Comparison of ENCODE assay signal across 23 cellular contexts in genomic region chr10:13915710-13916109, GRCh38.
DNase-seq lines count a peak whose midpoint lies in the region; ATAC-seq, FAIRE-seq and TF ChIP-seq lines count a peak whose summit lies in the region.
"Had no signal": no experiment of that assay in that cellular context is flagged by ENCODE, and none has a peak within 500 bp of the region (broad histone marks: within the 10 kb centered on the region; RNA-seq: fewer than 3 reads in every experiment).

No MANE protein-coding gene starts in this region.

- H4K20me1 ChIP-seq in H9 (ENCODE audit: control insufficient read depth, insufficient read depth, insufficient read length) = no peaks in the 10 kb centered on the region

- H2BK120ac ChIP-seq in H9 (ENCODE audit: low read depth, low read length, poor library complexity, severe bottlenecking) = no peak overlapping the region

- no peaks in the 10 kb centered on the region for H3K23me2 ChIP-seq in H9 (ENCODE audit: insufficient read length, low read depth, low read length, poor library complexity, severe bottlenecking)

- H3K27me3 Mint-ChIP-seq in H9 (ENCODE audit: low read depth) = no peaks in the 10 kb centered on the region

- no peak overlapping the region for H3T11ph ChIP-seq in H9 (ENCODE audit: low read length)

- CTCF ChIA-PET in A673 (lab: Charles Lee) = no interaction called here

- H3K36me3 ChIP-seq in body of pancreas (replicated peaks in 1 of 2; ENCODE audit: insufficient read depth in 1 of 2, low read depth in 2 of 2) = no peaks in the 10 kb centered on the region
- H3K36me3 ChIP-seq in A673 (ENCODE audit: insufficient read depth, low read length, poor library complexity, severe bottlenecking) = no peaks in the 10 kb centered on the region
- H3K36me3 ChIP-seq: ascending aorta, suprapubic skin had no signal

- H3K27ac ChIP-seq in H9 (ENCODE audit: insufficient read length, low read depth, low read length) (no peak overlapping the region), body of pancreas (no peak overlapping the region), A673 (ENCODE audit: low read depth, low read length, poor library complexity, severe bottlenecking) (no peak overlapping the region)
- H3K27ac ChIP-seq: ascending aorta, suprapubic skin had no signal

- no peak overlapping the region for H3K23ac ChIP-seq in H9 (ENCODE audit: insufficient read length, low read depth, low read length)

- H3K9me3 Mint-ChIP-seq in H9 = no peaks in the 10 kb centered on the region
- H3K9me3 Mint-ChIP-seq: dendritic cell treated with granulocyte-macrophage colony-stimulating factor and Interleukin-4, amounts not matched to agents 40 ng/mL and 50 ng/mL, for 4 days; immature natural killer cell; nephron progenitor cell had no signal

- no peak overlapping the region for H2AFZ ChIP-seq in H9 (ENCODE audit: low read length)

- peaks cover 10 to 11% of the 10 kb centered on the region in 2 experiments for H3K4me1 Mint-ChIP-seq in H9
- H3K4me1 Mint-ChIP-seq: immature natural killer cell had no signal

- no CpG with 5 or more reads among the region's 7 CpGs for WGBS in H9 (ENCODE audit: extremely low coverage, insufficient read length, low lambda C conversion rate)
- WGBS in body of pancreas, 2 donors = 69 to 76% methylated on average over 7 of the region's 7 CpGs

- BruUV-seq in A673 (replicated peaks; lab: Mats Ljungman, UMichigan) = no TSS peak

- POLR2A ChIA-PET in A673 (lab: Charles Lee; ENCODE audit: low non-redundant PET) = interaction anchor here (0.7 kb wide), 1 partner anchor 8 kb away, joined by 3 read pairs; no protein-coding TSS in a partner anchor

- H3K4me3 ChIP-seq in body of pancreas = no peak overlapping the region
- no peak overlapping the region for H3K4me3 ChIP-seq in A673 (ENCODE audit: low read depth, low read length, poor library complexity, severe bottlenecking)
- H3K4me3 ChIP-seq: ascending aorta, GM12878, suprapubic skin had no signal

- no peaks in the 10 kb centered on the region for H3K36me3 Mint-ChIP-seq in H9 (ENCODE audit: insufficient read depth in 1 of 3, low read depth in 3 of 3)
- H3K36me3 Mint-ChIP-seq: immature natural killer cell had no signal

- no peak overlapping the region for H2BK15ac ChIP-seq in H9 (ENCODE audit: low read depth, low read length)

- H4K91ac ChIP-seq in H9 (ENCODE audit: insufficient read length, low read depth, low read length) = no peak overlapping the region

- H3K79me2 ChIP-seq in H9 (ENCODE audit: insufficient read depth, low read length) = no peaks in the 10 kb centered on the region

- H3K56ac ChIP-seq in H9 (ENCODE audit: insufficient read length, low read depth, low read length) = no peak overlapping the region

- ATAC-seq in body of pancreas = peak; percentile 50
- no peak for ATAC-seq in HG02970 (IDR thresholded peaks at IDR 0.05; ENCODE audit: low FRiP score, unreplicated experiment)
- ATAC-seq in GM21529 (IDR thresholded peaks at IDR 0.05; ENCODE audit: unreplicated experiment) = no peak
- ATAC-seq: SK-N-SH treated with all-trans-retinoic acid at 6 μM for 48 hours had no signal

- intact Hi-C loops in body of pancreas (cut with DNase I) = no loop called here
- intact Hi-C loops in A673 (cut with micrococcal nuclease; ENCODE audit: unreplicated experiment) = no loop called here

- no peak overlapping the region for H2BK12ac ChIP-seq in H9 (ENCODE audit: insufficient read length, low read depth, low read length)

- no peak overlapping the region for H3K4me3 Mint-ChIP-seq in H9
- H3K4me3 Mint-ChIP-seq: dendritic cell treated with granulocyte-macrophage colony-stimulating factor and Interleukin-4, amounts not matched to agents 40 ng/mL and 50 ng/mL, for 4 days; immature natural killer cell; nephron progenitor cell had no signal

- H3K18ac ChIP-seq in H9 (ENCODE audit: insufficient read length, low read depth, low read length) = no peak overlapping the region

- no peaks in the 10 kb centered on the region for H3K79me1 ChIP-seq in H9 (ENCODE audit: insufficient read depth, low read depth, low read length, poor library complexity, severe bottlenecking)

- no peak for DNase-seq in H9
- peak in 2 of 4 donors; percentile 30 to 48 for DNase-seq in body of pancreas
- DNase-seq in hypothalamus (lab: John Stamatoyannopoulos, UW) = peak in 44 of 51 donors; percentile 8 to 93 (median 67)
- peak; percentile 92 for DNase-seq in putamen (ENCODE audit: low spot score)
- no peak for DNase-seq in A673 (ENCODE audit: low spot score)
- no peak for DNase-seq in GM19239 (ENCODE audit: insufficient read length, low spot score)
- DNase-seq: activated CD4-positive, alpha-beta T cell treated with anti-CD3 and anti-CD28 coated beads for 48 hours; activated CD8-positive, alpha-beta memory T cell treated with anti-CD3 and anti-CD28 coated beads, Interleukin-2, amount 50 U/mL, for 48 hours; immature natural killer cell; mesendoderm; NCI-H2081 treated with DMSO at 0.1 percent for 48 hours; NCI-H524 treated with DMSO at 0.1 percent for 48 hours; nephron progenitor cell; stimulated activated CD4-positive, alpha-beta T cell treated with anti-CD3 and anti-CD28 coated beads, Interleukin-4, amount 100 ng/mL, for 1 hour had no signal

- no peak overlapping the region; a peak in 1 of 7 replicates for H3K27ac Mint-ChIP-seq in H9
- H3K27ac Mint-ChIP-seq: dendritic cell treated with granulocyte-macrophage colony-stimulating factor and Interleukin-4, amounts not matched to agents 40 ng/mL and 50 ng/mL, for 4 days; immature natural killer cell had no signal

- H3K4ac ChIP-seq in H9 (ENCODE audit: low read depth, low read length) = no peak overlapping the region

- H3K9ac ChIP-seq in H9 (ENCODE audit: extremely low read depth, insufficient read length, low read length) = no peak overlapping the region

- no peak for FAIRE-seq in GM19239 (lab: Jason Lieb, UNC)
- FAIRE-seq: G401.6, GM12878, TTC549 had no signal

- no peak overlapping the region for H4K8ac ChIP-seq in H9 (replicated peaks; ENCODE audit: insufficient read length, low read depth, low read length)

- H3K9me3 ChIP-seq in H9 (ENCODE audit: control insufficient read depth, low read depth, low read length) (no peaks in the 10 kb centered on the region), body of pancreas (no peaks in the 10 kb centered on the region), A673 (ENCODE audit: low read depth, low read length, poor library complexity, severe bottlenecking) (no peaks in the 10 kb centered on the region)
- H3K9me3 ChIP-seq: ascending aorta, suprapubic skin had no signal

- H2BK5ac ChIP-seq in H9 (ENCODE audit: insufficient read length, low read length) = no peak overlapping the region

- TF ChIP-seq CTCF in H9 (conservative IDR thresholded peaks at IDR 0.05) (no peak), body of pancreas (IDR thresholded peaks at IDR 0.05) (no peak), A673 (conservative IDR thresholded peaks at IDR 0.05; ENCODE audit: low read depth, low read length) (no peak)

- H4K5ac ChIP-seq in H9 (ENCODE audit: insufficient read length, low read depth, low read length) = no peak overlapping the region

- no peak overlapping the region for H2BK20ac ChIP-seq in H9 (ENCODE audit: low read depth, low read length, poor library complexity, severe bottlenecking)

- no peak overlapping the region for H2AK5ac ChIP-seq in H9 (ENCODE audit: insufficient read length, low read length)

- no peak for TF ChIP-seq POLR2A in body of pancreas (IDR thresholded peaks at IDR 0.05)

- no peaks in the 10 kb centered on the region; the same call in 1 of the 2 replicates for H3K4me1 ChIP-seq in H9 (ENCODE audit: insufficient read depth, low read length)
- no peaks in the 10 kb centered on the region for H3K4me1 ChIP-seq in body of pancreas
- no peaks in the 10 kb centered on the region for H3K4me1 ChIP-seq in A673 (ENCODE audit: insufficient read depth, low read length, poor library complexity, severe bottlenecking)
- H3K4me1 ChIP-seq: suprapubic skin had no signal

- H3K27me3 ChIP-seq in H9 (ENCODE audit: insufficient read depth, low read length) = no peaks in the 10 kb centered on the region
- no peaks in the 10 kb centered on the region for H3K27me3 ChIP-seq in body of pancreas
- H3K27me3 ChIP-seq in A673 (replicated peaks; ENCODE audit: insufficient read depth, low read depth, low read length, poor library complexity) = no peaks in the 10 kb centered on the region
- H3K27me3 ChIP-seq: ascending aorta, suprapubic skin had no signal

- H3K4me2 ChIP-seq in H9 (ENCODE audit: insufficient read depth, insufficient read length, low read length) = no peak overlapping the region

- peak overlapping the region; percentile 12; the same call in 1 of the 2 replicates for H3K14ac ChIP-seq in H9 (ENCODE audit: insufficient read depth, low read length)

Comparison
In these comparisons a context has a peak if more than half of its experiments do, and no peak if none do; other contexts are left out.
1. DNase-seq: peak in hypothalamus (44 of 51) and putamen (single experiment); none in H9 (single experiment), A673 (single experiment) and GM19239 (single experiment).